ENCODE assay signal across 20 cellular contexts in the genomic region with DNA sequence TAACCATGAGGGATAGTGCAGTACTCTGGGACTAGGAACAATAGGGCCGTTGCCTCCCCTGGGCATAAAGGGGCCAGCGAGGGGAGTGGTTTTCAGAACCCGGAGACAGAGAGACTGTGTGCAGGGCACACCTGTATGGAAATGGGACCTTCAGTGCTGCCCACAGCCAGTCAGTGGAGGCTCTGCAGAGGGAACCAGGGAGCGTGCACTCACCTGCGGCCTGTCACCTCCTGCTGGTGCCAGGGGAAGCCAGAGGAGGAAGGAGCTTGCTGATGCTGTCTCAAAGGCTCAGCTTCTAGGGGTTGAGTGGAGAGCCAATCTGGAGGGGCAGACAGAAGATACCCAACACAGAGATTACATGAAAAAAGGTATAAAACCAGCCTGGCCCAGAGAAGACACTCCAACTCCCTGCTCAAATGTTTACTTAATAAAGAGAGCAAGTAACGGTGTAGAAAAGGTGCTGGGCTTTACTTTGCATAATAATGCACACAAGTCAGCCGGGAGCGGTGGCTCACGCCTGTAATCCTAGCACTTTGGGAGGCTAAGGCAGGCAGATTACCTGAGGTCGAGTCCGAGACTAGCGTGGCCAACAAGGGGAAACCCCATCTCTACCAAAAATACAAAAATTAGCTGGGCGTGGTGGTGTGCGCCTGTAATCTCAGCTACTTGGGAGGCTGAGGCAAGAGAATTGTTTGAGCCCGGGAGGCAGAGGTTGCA. TPM values are rescaled to one million over a fixed set of nuclear protein-coding genes. Genes with fewer than 3 reads are reported as not detected.
DNase-seq lines count a peak whose midpoint lies in the region; ATAC-seq and TF ChIP-seq lines count a peak whose summit lies in the region.
"Had no signal": no experiment of that assay in that cellular context is flagged by ENCODE, and none has a peak within 500 bp of the region (broad histone marks: within the 10 kb centered on the region; RNA-seq: fewer than 3 reads in every experiment).

No MANE protein-coding gene starts in this region.

- no peaks in the 10 kb centered on the region for H3K9me3 ChIP-seq in suprapubic skin
- H3K9me3 ChIP-seq: gastrocnemius medialis, sigmoid colon had no signal

- DNase-seq in NCI-H1092 (lab: John Stamatoyannopoulos, UW): peak; percentile 50
- peak; percentile 60 to 84 for DNase-seq in NCI-H2081 (lab: John Stamatoyannopoulos, UW)
- peak; percentile 97 for DNase-seq in NCI-H748 (lab: John Stamatoyannopoulos, UW; ENCODE audit: unreplicated experiment)
- no peak for DNase-seq in suprapubic skin (ENCODE audit: low spot score in 2 of 2)
- DNase-seq in activated CD8-positive, alpha-beta memory T cell treated with anti-CD3 and anti-CD28 coated beads, Interleukin-2, amount 50 U/mL, for 48 hours: no peak
- DNase-seq: activated gamma-delta T cell treated with Interleukin-2 at 50 U/mL for 16 hours; amniotic stem cell; central memory CD4-positive, alpha-beta T cell; erythroblast; gastrocnemius medialis; GOT3; Kasumi-1; mesenchymal stem cell; naive thymus-derived CD8-positive, alpha-beta T cell; NCI-H1694 treated with DMSO at 0.1 percent for 48 hours; SHP77 treated with DMSO at 0.1 percent for 48 hours; sigmoid colon; stimulated activated naive B cell treated with anti-CD40 and anti-IgM and Interleukin-4, amounts not matched to agents 10 μg/mL and 1 μg/mL and 100 μg/mL, for 72 hours had no signal

- peak overlapping the region; percentile 17 for H3K27ac ChIP-seq in suprapubic skin
- H3K27ac ChIP-seq: gastrocnemius medialis, sigmoid colon had no signal

- TF ChIP-seq CTCF in suprapubic skin (IDR thresholded peaks at IDR 0.05): no peak

- 72% methylated on average over 15 of the region's 15 CpGs for WGBS in suprapubic skin

- TF ChIP-seq POLR2A in suprapubic skin (IDR thresholded peaks at IDR 0.05): no peak

- H3K4me3 ChIP-seq in suprapubic skin: no peak overlapping the region
- H3K4me3 ChIP-seq: gastrocnemius medialis, sigmoid colon had no signal

- H3K36me3 ChIP-seq in suprapubic skin: no peaks in the 10 kb centered on the region
- H3K36me3 ChIP-seq: gastrocnemius medialis, sigmoid colon had no signal

- ATAC-seq in GM19467 (IDR thresholded peaks at IDR 0.05; ENCODE audit: unreplicated experiment): no peak
- ATAC-seq in SK-N-SH treated with all-trans-retinoic acid at 6 μM for 48 hours: no peak
- ATAC-seq: gastrocnemius medialis; naive thymus-derived CD8-positive, alpha-beta T cell; stimulated activated naive B cell treated with anti-CD40 and anti-IgM and Interleukin-4, amounts not matched to agents 10 μg/mL and 1 μg/mL and 100 μg/mL, for 72 hours had no signal

- no peak for TF ChIP-seq EP300 in suprapubic skin (IDR thresholded peaks at IDR 0.05)

- H3K4me1 ChIP-seq in suprapubic skin: peaks cover 16% of the 10 kb centered on the region
- H3K4me1 ChIP-seq: gastrocnemius medialis, sigmoid colon had no signal

- no peaks in the 10 kb centered on the region for H3K27me3 ChIP-seq in suprapubic skin
- H3K27me3 ChIP-seq: gastrocnemius medialis, sigmoid colon had no signal

TF ChIP-seq in SK-N-SH treated with all-trans-retinoic acid at 6 μM for 48 hours, 23 proteins besides CTCF, POLR2A, EP300 and RAD21:
- TF ChIP-seq RARB (CRISPR knock-in tag; IDR thresholded peaks at IDR 0.05) (no peak), ZC3H10 (CRISPR knock-in tag; IDR thresholded peaks at IDR 0.05) (no peak), TOX (CRISPR knock-in tag; IDR thresholded peaks at IDR 0.05; ENCODE audit: borderline replicate concordance) (no peak), ZFP3 (CRISPR knock-in tag; IDR thresholded peaks at IDR 0.05) (no peak), ESRRG (CRISPR knock-in tag; IDR thresholded peaks at IDR 0.05) (no peak), TCF4 (CRISPR knock-in tag; IDR thresholded peaks at IDR 0.05; ENCODE audit: borderline replicate concordance) (no peak), ISL1 (CRISPR knock-in tag; IDR thresholded peaks at IDR 0.05) (no peak), ZNF70 (CRISPR knock-in tag; IDR thresholded peaks at IDR 0.05) (no peak), ZNF565 (CRISPR knock-in tag; conservative IDR thresholded peaks at IDR 0.05; ENCODE audit: low read depth) (no peak), ZFP30 (CRISPR knock-in tag; IDR thresholded peaks at IDR 0.05) (no peak), CSDC2 (CRISPR knock-in tag; IDR thresholded peaks at IDR 0.05) (no peak), GLIS3 (CRISPR knock-in tag; IDR thresholded peaks at IDR 0.05) (no peak), BACH2 (CRISPR knock-in tag; IDR thresholded peaks at IDR 0.05; ENCODE audit: borderline replicate concordance) (no peak), PPARA (CRISPR knock-in tag; IDR thresholded peaks at IDR 0.05; ENCODE audit: borderline replicate concordance) (no peak)
- TF ChIP-seq, protein P1, sequence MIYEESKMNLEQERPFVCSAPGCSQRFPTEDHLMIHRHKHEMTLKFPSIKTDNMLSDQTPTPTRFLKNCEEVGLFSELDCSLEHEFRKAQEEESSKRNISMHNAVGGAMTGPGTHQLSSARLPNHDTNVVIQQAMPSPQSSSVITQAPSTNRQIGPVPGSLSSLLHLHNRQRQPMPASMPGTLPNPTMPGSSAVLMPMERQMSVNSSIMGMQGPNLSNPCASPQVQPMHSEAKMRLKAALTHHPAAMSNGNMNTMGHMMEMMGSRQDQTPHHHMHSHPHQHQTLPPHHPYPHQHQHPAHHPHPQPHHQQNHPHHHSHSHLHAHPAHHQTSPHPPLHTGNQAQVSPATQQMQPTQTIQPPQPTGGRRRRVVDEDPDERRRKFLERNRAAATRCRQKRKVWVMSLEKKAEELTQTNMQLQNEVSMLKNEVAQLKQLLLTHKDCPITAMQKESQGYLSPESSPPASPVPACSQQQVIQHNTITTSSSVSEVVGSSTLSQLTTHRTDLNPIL (CRISPR knock-in tag; IDR thresholded peaks at IDR 0.05; ENCODE audit: low read depth): no peak
- TF ChIP-seq, protein P2, sequence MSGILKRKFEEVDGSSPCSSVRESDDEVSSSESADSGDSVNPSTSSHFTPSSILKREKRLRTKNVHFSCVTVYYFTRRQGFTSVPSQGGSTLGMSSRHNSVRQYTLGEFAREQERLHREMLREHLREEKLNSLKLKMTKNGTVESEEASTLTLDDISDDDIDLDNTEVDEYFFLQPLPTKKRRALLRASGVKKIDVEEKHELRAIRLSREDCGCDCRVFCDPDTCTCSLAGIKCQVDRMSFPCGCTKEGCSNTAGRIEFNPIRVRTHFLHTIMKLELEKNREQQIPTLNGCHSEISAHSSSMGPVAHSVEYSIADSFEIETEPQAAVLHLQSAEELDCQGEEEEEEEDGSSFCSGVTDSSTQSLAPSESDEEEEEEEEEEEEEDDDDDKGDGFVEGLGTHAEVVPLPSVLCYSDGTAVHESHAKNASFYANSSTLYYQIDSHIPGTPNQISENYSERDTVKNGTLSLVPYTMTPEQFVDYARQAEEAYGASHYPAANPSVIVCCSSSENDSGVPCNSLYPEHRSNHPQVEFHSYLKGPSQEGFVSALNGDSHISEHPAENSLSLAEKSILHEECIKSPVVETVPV (CRISPR knock-in tag; IDR thresholded peaks at IDR 0.05): no peak
- TF ChIP-seq, protein P3, sequence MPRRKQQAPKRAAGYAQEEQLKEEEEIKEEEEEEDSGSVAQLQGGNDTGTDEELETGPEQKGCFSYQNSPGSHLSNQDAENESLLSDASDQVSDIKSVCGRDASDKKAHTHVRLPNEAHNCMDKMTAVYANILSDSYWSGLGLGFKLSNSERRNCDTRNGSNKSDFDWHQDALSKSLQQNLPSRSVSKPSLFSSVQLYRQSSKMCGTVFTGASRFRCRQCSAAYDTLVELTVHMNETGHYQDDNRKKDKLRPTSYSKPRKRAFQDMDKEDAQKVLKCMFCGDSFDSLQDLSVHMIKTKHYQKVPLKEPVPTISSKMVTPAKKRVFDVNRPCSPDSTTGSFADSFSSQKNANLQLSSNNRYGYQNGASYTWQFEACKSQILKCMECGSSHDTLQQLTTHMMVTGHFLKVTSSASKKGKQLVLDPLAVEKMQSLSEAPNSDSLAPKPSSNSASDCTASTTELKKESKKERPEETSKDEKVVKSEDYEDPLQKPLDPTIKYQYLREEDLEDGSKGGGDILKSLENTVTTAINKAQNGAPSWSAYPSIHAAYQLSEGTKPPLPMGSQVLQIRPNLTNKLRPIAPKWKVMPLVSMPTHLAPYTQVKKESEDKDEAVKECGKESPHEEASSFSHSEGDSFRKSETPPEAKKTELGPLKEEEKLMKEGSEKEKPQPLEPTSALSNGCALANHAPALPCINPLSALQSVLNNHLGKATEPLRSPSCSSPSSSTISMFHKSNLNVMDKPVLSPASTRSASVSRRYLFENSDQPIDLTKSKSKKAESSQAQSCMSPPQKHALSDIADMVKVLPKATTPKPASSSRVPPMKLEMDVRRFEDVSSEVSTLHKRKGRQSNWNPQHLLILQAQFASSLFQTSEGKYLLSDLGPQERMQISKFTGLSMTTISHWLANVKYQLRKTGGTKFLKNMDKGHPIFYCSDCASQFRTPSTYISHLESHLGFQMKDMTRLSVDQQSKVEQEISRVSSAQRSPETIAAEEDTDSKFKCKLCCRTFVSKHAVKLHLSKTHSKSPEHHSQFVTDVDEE (CRISPR knock-in tag; IDR thresholded peaks at IDR 0.05): no peak
- TF ChIP-seq, protein P4, sequence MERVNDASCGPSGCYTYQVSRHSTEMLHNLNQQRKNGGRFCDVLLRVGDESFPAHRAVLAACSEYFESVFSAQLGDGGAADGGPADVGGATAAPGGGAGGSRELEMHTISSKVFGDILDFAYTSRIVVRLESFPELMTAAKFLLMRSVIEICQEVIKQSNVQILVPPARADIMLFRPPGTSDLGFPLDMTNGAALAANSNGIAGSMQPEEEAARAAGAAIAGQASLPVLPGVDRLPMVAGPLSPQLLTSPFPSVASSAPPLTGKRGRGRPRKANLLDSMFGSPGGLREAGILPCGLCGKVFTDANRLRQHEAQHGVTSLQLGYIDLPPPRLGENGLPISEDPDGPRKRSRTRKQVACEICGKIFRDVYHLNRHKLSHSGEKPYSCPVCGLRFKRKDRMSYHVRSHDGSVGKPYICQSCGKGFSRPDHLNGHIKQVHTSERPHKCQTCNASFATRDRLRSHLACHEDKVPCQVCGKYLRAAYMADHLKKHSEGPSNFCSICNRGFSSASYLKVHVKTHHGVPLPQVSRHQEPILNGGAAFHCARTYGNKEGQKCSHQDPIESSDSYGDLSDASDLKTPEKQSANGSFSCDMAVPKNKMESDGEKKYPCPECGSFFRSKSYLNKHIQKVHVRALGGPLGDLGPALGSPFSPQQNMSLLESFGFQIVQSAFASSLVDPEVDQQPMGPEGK (CRISPR knock-in tag; IDR thresholded peaks at IDR 0.05; ENCODE audit: borderline replicate concordance): no peak

RNA-seq across cellular contexts. Expression of a gene that starts 35.5 kb away (rescaled TPM):
- total RNA-seq in suprapubic skin: 10 to 100 TPM; 35.4 to 52.0 (median 43.6) TPM

Comparison
In these comparisons a context has a peak if more than half of its experiments do, and no peak if none do; other contexts are left out.
1. DNase-seq: peak in NCI-H1092 (single experiment), NCI-H2081 (2 of 2) and NCI-H748 (single experiment); none in suprapubic skin (0 of 2) and activated CD8-positive, alpha-beta memory T cell treated with anti-CD3 and anti-CD28 coated beads, Interleukin-2, amount 50 U/mL, for 48 hours (single experiment).